In genomic region chr6:133610974-133611373, GRCh38 we compare ENCODE assay signal across 24 cellular contexts.
DNase-seq lines count a peak whose midpoint lies in the region; ATAC-seq and TF ChIP-seq lines count a peak whose summit lies in the region.
"Had no signal": no experiment of that assay in that cellular context is flagged by ENCODE, and none has a peak within 500 bp of the region (broad histone marks: within the 10 kb centered on the region; RNA-seq: fewer than 3 reads in every experiment).

No MANE protein-coding gene starts in this region.

- no peak overlapping the region for H3K27ac Mint-ChIP-seq in progenitor cell of endocrine pancreas
- H3K27ac Mint-ChIP-seq: activated CD4-positive, alpha-beta memory T cell treated with anti-CD3 and anti-CD28 coated beads for 36 hours; activated naive CD4-positive, alpha-beta T cell treated with anti-CD3 and anti-CD28 coated beads, Interleukin-2, amount 50 U/mL, for 72 hours; activated T-helper 2 cell treated with anti-CD3 and anti-CD28 coated beads, Interferon-gamma antibody, Interleukin-2, Interleukin-4, amounts not matched to agents 10 μg/mL and 5 μg/mL and 100 μg/mL, durations not matched to agents 14 hours and 24 hours and 36 hours; CD14-positive monocyte; mesothelial cell of epicardium; natural killer cell had no signal

- intact Hi-C loops in left ventricle myocardium superior (cut with micrococcal nuclease), result no loop called here

- no peak overlapping the region for H3K4me3 ChIP-seq in AG04450 (ENCODE audit: low read depth, low read length)
- H3K4me3 ChIP-seq in MG63, result no peak overlapping the region
- H3K4me3 ChIP-seq in choroid plexus epithelial cell (ENCODE audit: low read depth, low read length), result no peak overlapping the region
- H3K4me3 ChIP-seq: ascending aorta, testis had no signal

- peak; percentile 85 for ATAC-seq in left ventricle myocardium superior
- ATAC-seq: activated CD4-positive, CD25-positive, alpha-beta regulatory T cell treated with anti-CD3 and anti-CD28 coated beads, Interleukin-2, amount 50 U/mL, for 24 hours; activated naive CD4-positive, alpha-beta T cell treated with anti-CD3 and anti-CD28 coated beads, Interleukin-2, amount 50 U/mL, for 72 hours; natural killer cell had no signal

- TF ChIP-seq CTCF in AG04450 (IDR thresholded peaks at IDR 0.05; ENCODE audit: low read depth, low read length) (no peak), choroid plexus epithelial cell (conservative IDR thresholded peaks at IDR 0.05; ENCODE audit: low read depth, low read length) (no peak), progenitor cell of endocrine pancreas (IDR thresholded peaks at IDR 0.05; ENCODE audit: unreplicated experiment) (no peak)

- 0 out of 2 replicates have a peak, but pooled peaks cover 3% of the 10 kb centered on the region for H3K36me3 ChIP-seq in MG63
- H3K36me3 ChIP-seq: ascending aorta had no signal

- H3K9me3 ChIP-seq in AG04450 (ENCODE audit: control insufficient read depth, insufficient read depth, low read length) (no peaks in the 10 kb centered on the region), MG63 (no peaks in the 10 kb centered on the region)
- H3K9me3 ChIP-seq: ascending aorta, testis had no signal

- CTCF ChIA-PET in AG04450 (lab: Charles Lee), result no interaction called here

- POLR2A ChIA-PET in AG04450 (lab: Yijun Ruan, JAX), result interaction anchor here (1.9 kb wide), 3 partner anchors 23 to 280 kb away, joined by 7 to 28 read pairs (median 23); partner anchors contain the start of gene TCF21

- peaks cover 11% of the 10 kb centered on the region for H3K4me1 Mint-ChIP-seq in progenitor cell of endocrine pancreas (ENCODE audit: low read depth)
- H3K4me1 Mint-ChIP-seq: CD14-positive monocyte, natural killer cell had no signal

- DNase-seq in AG04450 (ENCODE audit: low read depth, low spot score) (no peak), MG63 (peak; percentile 83), choroid plexus epithelial cell (ENCODE audit: low read depth) (peak; percentile 45), left ventricle myocardium superior (no peak), progenitor cell of endocrine pancreas (ENCODE audit: low spot score, unreplicated experiment) (no peak), DMS 273 (lab: John Stamatoyannopoulos, UW; ENCODE audit: unreplicated experiment) (no peak)
- DNase-seq in effector CD4-positive, alpha-beta T cell, result no peak
- DNase-seq in stimulated activated CD4-positive, alpha-beta T cell treated with anti-CD3 and anti-CD28 coated beads, Interleukin-15, amount 100 ng/mL, for 24 hours, result no peak
- DNase-seq: activated CD4-positive, alpha-beta memory T cell treated with anti-CD3 and anti-CD28 coated beads for 36 hours; DMS 273 treated with DMSO at 0.1 percent for 48 hours; effector memory CD4-positive, alpha-beta T cell; Kasumi-1; natural killer cell; NCI-H1092; NCI-H2029; NCI-H446; stimulated activated naive CD4-positive, alpha-beta T cell treated with Interleukin-2 at 50 U/mL for 16 hours; testis had no signal

- H3K36me3 Mint-ChIP-seq in progenitor cell of endocrine pancreas (ENCODE audit: insufficient read depth), result no peaks in the 10 kb centered on the region
- H3K36me3 Mint-ChIP-seq: activated CD4-positive, alpha-beta memory T cell treated with anti-CD3 and anti-CD28 coated beads for 36 hours; activated naive CD4-positive, alpha-beta T cell treated with anti-CD3 and anti-CD28 coated beads, Interleukin-2, amount 50 U/mL, for 72 hours; CD14-positive monocyte; mesothelial cell of epicardium; natural killer cell had no signal

- H3K27me3 Mint-ChIP-seq in progenitor cell of endocrine pancreas, result peaks cover 7% of the 10 kb centered on the region
- H3K27me3 Mint-ChIP-seq: activated CD4-positive, alpha-beta memory T cell treated with anti-CD3 and anti-CD28 coated beads for 36 hours had no signal

- H3K4me3 Mint-ChIP-seq in progenitor cell of endocrine pancreas (ENCODE audit: low read depth), result no peak overlapping the region
- H3K4me3 Mint-ChIP-seq: activated CD4-positive, alpha-beta memory T cell treated with anti-CD3 and anti-CD28 coated beads for 36 hours; CD14-positive monocyte; mesothelial cell of epicardium; natural killer cell had no signal

- H3K27me3 ChIP-seq in AG04450 (ENCODE audit: control insufficient read depth, insufficient read depth, low read length) (no peaks in the 10 kb centered on the region), MG63 (no peaks in the 10 kb centered on the region)
- H3K27me3 ChIP-seq: ascending aorta, testis had no signal

- no peaks in the 10 kb centered on the region for H3K9me3 Mint-ChIP-seq in progenitor cell of endocrine pancreas (ENCODE audit: low read depth)
- H3K9me3 Mint-ChIP-seq: activated CD4-positive, alpha-beta memory T cell treated with anti-CD3 and anti-CD28 coated beads for 36 hours; activated naive CD4-positive, alpha-beta T cell treated with anti-CD3 and anti-CD28 coated beads, Interleukin-2, amount 50 U/mL, for 72 hours; activated T-helper 2 cell treated with anti-CD3 and anti-CD28 coated beads, Interferon-gamma antibody, Interleukin-2, Interleukin-4, amounts not matched to agents 10 μg/mL and 5 μg/mL and 100 μg/mL, durations not matched to agents 14 hours and 24 hours and 36 hours; mesothelial cell of epicardium had no signal

- peak overlapping the region; percentile 92 for H3K27ac ChIP-seq in AG04450 (ENCODE audit: low read depth, low read length)
- H3K27ac ChIP-seq: ascending aorta, testis had no signal

Comparison
In these comparisons a context has a peak if more than half of its experiments do, and no peak if none do; other contexts are left out.
1. DNase-seq: peak in MG63 (single experiment) and choroid plexus epithelial cell (single experiment); none in AG04450 (single experiment), left ventricle myocardium superior (single experiment), effector CD4-positive, alpha-beta T cell (single experiment), progenitor cell of endocrine pancreas (single experiment), DMS 273 (single experiment) and stimulated activated CD4-positive, alpha-beta T cell treated with anti-CD3 and anti-CD28 coated beads, Interleukin-15, amount 100 ng/mL, for 24 hours (single experiment).